In genomic region chr22:46620588-46621242, GRCh38 we compare ENCODE assay signal across 18 cellular contexts.
"Had no signal": no experiment of that assay in that cellular context is flagged by ENCODE, and none has a peak within 500 bp of the region (broad histone marks: within the 10 kb centered on the region; RNA-seq: fewer than 3 reads in every experiment).

No MANE protein-coding gene starts in this region.

- H3K36me3 Mint-ChIP-seq: mesothelial cell of epicardium, T-cell had no signal

- H3K27ac ChIP-seq: right lobe of liver had no signal

- H3K4me3 ChIP-seq: right lobe of liver, testis had no signal

- ATAC-seq: activated T-helper 17 cell treated with anti-CD3 and anti-CD28 coated beads, Interleukin-2, amount 50 U/mL, for 72 hours; T-cell had no signal

- H3K4me3 Mint-ChIP-seq: activated naive CD4-positive, alpha-beta T cell treated with anti-CD3 and anti-CD28 coated beads for 36 hours; activated T-helper 17 cell treated with anti-CD3 and anti-CD28 coated beads, Interleukin-2, amount 50 U/mL, for 72 hours; central memory CD8-positive, alpha-beta T cell; endodermal cell; mesothelial cell of epicardium; neural crest cell; T-cell had no signal

- H3K36me3 ChIP-seq: right lobe of liver, WERI-Rb-1 had no signal

- H3K9me3 Mint-ChIP-seq: activated naive CD4-positive, alpha-beta T cell treated with anti-CD3 and anti-CD28 coated beads for 36 hours; activated T-helper 17 cell treated with anti-CD3 and anti-CD28 coated beads, Interleukin-2, amount 50 U/mL, for 72 hours; central memory CD8-positive, alpha-beta T cell; endodermal cell; mesothelial cell of epicardium; neural crest cell; T-cell had no signal

- H3K4me1 Mint-ChIP-seq: activated T-helper 17 cell treated with anti-CD3 and anti-CD28 coated beads, Interleukin-2, amount 50 U/mL, for 72 hours; central memory CD8-positive, alpha-beta T cell had no signal

- H3K9me3 ChIP-seq: right lobe of liver, testis had no signal

- H3K27me3 Mint-ChIP-seq: activated T-helper 17 cell treated with anti-CD3 and anti-CD28 coated beads, Interleukin-2, amount 50 U/mL, for 72 hours; central memory CD8-positive, alpha-beta T cell; T-cell had no signal

- H3K27me3 ChIP-seq: right lobe of liver, testis had no signal

- H3K27ac Mint-ChIP-seq: activated naive CD4-positive, alpha-beta T cell treated with anti-CD3 and anti-CD28 coated beads for 36 hours; activated T-helper 17 cell treated with anti-CD3 and anti-CD28 coated beads, Interleukin-2, amount 50 U/mL, for 72 hours; T-cell had no signal

- DNase-seq: activated CD4-positive, alpha-beta T cell treated with anti-CD3 and anti-CD28 coated beads for 4 hours; activated CD8-positive, alpha-beta memory T cell treated with anti-CD3 and anti-CD28 coated beads for 24 hours; activated naive CD4-positive, alpha-beta T cell treated with anti-CD3 and anti-CD28 coated beads for 36 hours; activated T-cell treated with anti-CD3 and anti-CD28 coated beads for 4 hours; dermis blood vessel endothelial cell; endodermal cell; erythroblast; stimulated activated CD4-positive, alpha-beta T cell treated with anti-CD3 and anti-CD28 coated beads, Interleukin-2, amount 100 ng/mL, for 24 hours; stimulated activated naive CD4-positive, alpha-beta T cell; T-cell; T1000; WERI-Rb-1 had no signal
